ENCODE assay signal across 1 cellular context in the genomic region with DNA sequence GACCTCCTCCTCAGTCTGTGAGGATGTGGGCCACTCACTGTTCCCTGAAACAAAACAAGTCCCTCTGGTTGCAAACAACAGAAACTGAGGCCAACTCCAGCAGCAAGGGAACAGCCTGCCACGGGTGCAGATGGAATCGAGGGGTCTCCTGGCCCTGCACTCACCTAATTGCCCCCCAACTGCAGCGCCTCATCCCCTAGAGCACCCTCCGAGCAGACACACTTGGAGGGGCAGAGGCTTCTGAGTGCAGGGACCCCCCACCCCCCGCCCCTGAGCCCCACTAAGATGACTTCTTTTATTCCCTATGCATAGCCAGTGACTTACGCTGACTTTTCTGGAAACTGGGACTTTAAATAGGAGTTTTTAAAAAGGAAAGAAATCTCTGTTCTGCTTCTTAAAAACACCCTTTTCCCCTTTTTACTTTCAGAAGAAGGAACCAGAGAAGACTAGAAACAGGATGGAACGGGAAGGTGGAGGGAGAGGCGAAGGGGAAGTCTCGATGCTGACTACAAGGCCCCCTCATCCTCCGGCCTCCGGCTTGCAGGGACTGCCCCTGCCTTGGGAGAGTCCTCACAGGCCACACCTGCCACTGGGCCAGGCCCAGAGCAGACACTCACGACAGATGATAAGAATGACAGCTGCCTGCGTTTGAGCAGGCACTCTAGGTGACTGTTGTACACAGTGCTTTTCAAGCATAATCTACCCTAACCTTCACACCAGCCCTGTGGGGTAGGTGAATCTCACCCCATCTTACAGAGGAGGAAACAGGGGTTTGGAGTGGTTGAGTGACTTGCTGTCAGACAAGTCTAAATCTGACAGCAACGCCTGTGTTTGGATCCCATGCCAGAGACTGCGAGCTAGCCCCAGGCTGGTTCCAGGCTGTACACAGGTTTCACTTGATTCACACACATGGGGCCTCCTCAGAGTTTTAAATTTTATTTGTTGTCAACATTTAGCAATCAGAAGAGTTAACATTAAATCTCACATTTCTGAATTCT.
A peak's percentile ranks its signal among the peaks of the same experiment; 100 is the strongest.
TF ChIP-seq lines count a peak whose summit lies in the region.

No MANE protein-coding gene starts in this region.

TF ChIP-seq in K562, 482 proteins besides CTCF, POLR2A, EP300 and RAD21:
- no peak for TF ChIP-seq CBX2 (IDR thresholded peaks at IDR 0.05; ENCODE audit: insufficient read depth, low read length, poor library complexity, severe bottlenecking)
- TF ChIP-seq JUN (IDR thresholded peaks at IDR 0.05; ENCODE audit: borderline replicate concordance, low read depth, low read length) = no peak
- no peak for TF ChIP-seq JUN (CRISPR knock-in tag; IDR thresholded peaks at IDR 0.05; ENCODE audit: borderline replicate concordance)
- TF ChIP-seq, protein P1, sequence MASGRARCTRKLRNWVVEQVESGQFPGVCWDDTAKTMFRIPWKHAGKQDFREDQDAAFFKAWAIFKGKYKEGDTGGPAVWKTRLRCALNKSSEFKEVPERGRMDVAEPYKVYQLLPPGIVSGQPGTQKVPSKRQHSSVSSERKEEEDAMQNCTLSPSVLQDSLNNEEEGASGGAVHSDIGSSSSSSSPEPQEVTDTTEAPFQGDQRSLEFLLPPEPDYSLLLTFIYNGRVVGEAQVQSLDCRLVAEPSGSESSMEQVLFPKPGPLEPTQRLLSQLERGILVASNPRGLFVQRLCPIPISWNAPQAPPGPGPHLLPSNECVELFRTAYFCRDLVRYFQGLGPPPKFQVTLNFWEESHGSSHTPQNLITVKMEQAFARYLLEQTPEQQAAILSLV (tag; IDR thresholded peaks at IDR 0.05) = no peak
- TF ChIP-seq RBBP5 (IDR thresholded peaks at IDR 0.05; ENCODE audit: borderline replicate concordance, insufficient read depth, low read length, poor library complexity, severe bottlenecking) = no peak
- TF ChIP-seq, protein P2, sequence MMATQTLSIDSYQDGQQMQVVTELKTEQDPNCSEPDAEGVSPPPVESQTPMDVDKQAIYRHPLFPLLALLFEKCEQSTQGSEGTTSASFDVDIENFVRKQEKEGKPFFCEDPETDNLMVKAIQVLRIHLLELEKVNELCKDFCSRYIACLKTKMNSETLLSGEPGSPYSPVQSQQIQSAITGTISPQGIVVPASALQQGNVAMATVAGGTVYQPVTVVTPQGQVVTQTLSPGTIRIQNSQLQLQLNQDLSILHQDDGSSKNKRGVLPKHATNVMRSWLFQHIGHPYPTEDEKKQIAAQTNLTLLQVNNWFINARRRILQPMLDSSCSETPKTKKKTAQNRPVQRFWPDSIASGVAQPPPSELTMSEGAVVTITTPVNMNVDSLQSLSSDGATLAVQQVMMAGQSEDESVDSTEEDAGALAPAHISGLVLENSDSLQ (IDR thresholded peaks at IDR 0.05) = peak; percentile 23; the same call in 1 of the 2 replicates
